Comparison of ENCODE assay signal across 1 cellular context in genomic region chr11:106461839-106462545, GRCh38.
TF ChIP-seq lines count a peak whose summit lies in the region.

No MANE protein-coding gene starts in this region.

TF ChIP-seq in A549, 52 proteins besides CTCF, POLR2A, EP300 and RAD21 (continued from another document):
- TF ChIP-seq, protein P1, sequence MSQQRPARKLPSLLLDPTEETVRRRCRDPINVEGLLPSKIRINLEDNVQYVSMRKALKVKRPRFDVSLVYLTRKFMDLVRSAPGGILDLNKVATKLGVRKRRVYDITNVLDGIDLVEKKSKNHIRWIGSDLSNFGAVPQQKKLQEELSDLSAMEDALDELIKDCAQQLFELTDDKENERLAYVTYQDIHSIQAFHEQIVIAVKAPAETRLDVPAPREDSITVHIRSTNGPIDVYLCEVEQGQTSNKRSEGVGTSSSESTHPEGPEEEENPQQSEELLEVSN (IDR thresholded peaks at IDR 0.05; ENCODE audit: borderline replicate concordance, low read depth), result no peak
- TF ChIP-seq KDM1A (IDR thresholded peaks at IDR 0.05; ENCODE audit: low read depth) (no peak), ESRRA (IDR thresholded peaks at IDR 0.05; ENCODE audit: borderline replicate concordance, low read length) (no peak), CBX8 (IDR thresholded peaks at IDR 0.05) (no peak), CHD4 (IDR thresholded peaks at IDR 0.05; ENCODE audit: borderline replicate concordance) (no peak)
- TF ChIP-seq, protein P2, sequence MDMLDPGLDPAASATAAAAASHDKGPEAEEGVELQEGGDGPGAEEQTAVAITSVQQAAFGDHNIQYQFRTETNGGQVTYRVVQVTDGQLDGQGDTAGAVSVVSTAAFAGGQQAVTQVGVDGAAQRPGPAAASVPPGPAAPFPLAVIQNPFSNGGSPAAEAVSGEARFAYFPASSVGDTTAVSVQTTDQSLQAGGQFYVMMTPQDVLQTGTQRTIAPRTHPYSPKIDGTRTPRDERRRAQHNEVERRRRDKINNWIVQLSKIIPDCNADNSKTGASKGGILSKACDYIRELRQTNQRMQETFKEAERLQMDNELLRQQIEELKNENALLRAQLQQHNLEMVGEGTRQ (IDR thresholded peaks at IDR 0.05), result no peak
TF ChIP-seq in A549: peak in this region for 4.
